Comparison of ENCODE assay signal across 8 cellular contexts in genomic region chr7:43729214-43729923, GRCh38. TPM values are rescaled to one million over a fixed set of nuclear protein-coding genes. Genes with fewer than 3 reads are reported as not detected.
A peak's percentile ranks its signal among the peaks of the same experiment; 100 is the strongest.
DNase-seq lines count a peak whose midpoint lies in the region; ATAC-seq and TF ChIP-seq lines count a peak whose summit lies in the region.

COA1 (minus strand) TSS chr7:43729523; CDS start chr7:43648614, 80,909 bp downstream.

- no peaks in the 10 kb centered on the region for H3K9me3 Mint-ChIP-seq in activated B cell treated with CpG ODN at 0.5 μM for 24 hours
- H3K9me3 Mint-ChIP-seq in immature natural killer cell, result no peaks in the 10 kb centered on the region

- peaks cover 5% of the 10 kb centered on the region for H3K36me3 Mint-ChIP-seq in activated B cell treated with CpG ODN at 0.5 μM for 24 hours (ENCODE audit: low read depth)
- H3K36me3 Mint-ChIP-seq in immature natural killer cell, result no peaks in the 10 kb centered on the region

- POLR2A ChIA-PET in activated B cell treated with CpG ODN at 0.5 μM for 24 hours (lab: Charles Lee), result interaction anchor here (0.7 to 2.3 kb wide), 14 partner anchors 29 to 1846 kb away, joined by 3 to 23 read pairs (median 4); partner anchors contain the start of genes BLVRA, MRPS24 and STK17A

- peak; percentile 75 for DNase-seq in AG09319 (ENCODE audit: extremely low read depth, low read depth)
- DNase-seq in NCI-H226, result peak; percentile 93
- DNase-seq in activated B cell treated with CpG ODN at 0.5 μM for 24 hours, result peak; percentile 75
- DNase-seq in cardiac fibroblast (ENCODE audit: low read depth in 2 of 2), result peak; percentile 94 to 95
- DNase-seq in immature natural killer cell, result peak; percentile 75 to 82 (median 79)
- peak; percentile 67 for DNase-seq in smooth muscle cell of the brain vasculature (ENCODE audit: low read depth, low spot score)

- H3K4me3 ChIP-seq in cardiac fibroblast (replicated peaks in 1 of 2; ENCODE audit: low read depth in 2 of 2, low read length in 2 of 2), result peak within 1 kb of the TSS; percentile 76 to 85

- peak within 1 kb of the TSS; percentile 95 for H3K4me3 Mint-ChIP-seq in activated B cell treated with CpG ODN at 0.5 μM for 24 hours
- H3K4me3 Mint-ChIP-seq in immature natural killer cell, result peak within 1 kb of the TSS; percentile 91 to 97 (median 93)

- intact Hi-C loops in activated B cell treated with CpG ODN at 0.5 μM for 24 hours (cut with micrococcal nuclease), result loop anchor here (1.0 to 2.0 kb wide), 6 partner anchors 29 to 797 kb away; partner anchors contain the start of genes BLVRA, MRPL32, PSMA2 and STK17A

- ATAC-seq in HG03175 (IDR thresholded peaks at IDR 0.05; ENCODE audit: unreplicated experiment) (peak; percentile 80), activated B cell treated with CpG ODN at 0.5 μM for 24 hours (ENCODE audit: low read depth) (peak; percentile 92)

- peak; percentile 93 for TF ChIP-seq POLR2A in GM18951 (IDR thresholded peaks at IDR 0.05; ENCODE audit: extremely low read depth, insufficient read depth, insufficient read length)

- H3K27ac Mint-ChIP-seq in activated B cell treated with CpG ODN at 0.5 μM for 24 hours (peak within 1 kb of the TSS; percentile 88), immature natural killer cell (peak within 1 kb of the TSS; percentile 81 to 92 (median 86))

- in situ Hi-C loops in GM18951 (cut with MboI; ENCODE audit: low sequenced_read_pairs, unreplicated experiment), result loop anchor here (25.0 kb wide), 1 partner anchor 792 kb away; the partner anchor contains the start of genes MRPL32 and PSMA2

- CTCF ChIA-PET in activated B cell treated with CpG ODN at 0.5 μM for 24 hours (lab: Charles Lee), result interaction anchor here (0.6 to 4.2 kb wide), 6 partner anchors 9 to 147 kb away, joined by 3 to 37 read pairs (median 4); partner anchors contain the start of gene STK17A

- H3K27me3 Mint-ChIP-seq in activated B cell treated with CpG ODN at 0.5 μM for 24 hours (no peaks in the 10 kb centered on the region), immature natural killer cell (ENCODE audit: low read depth in 3 of 3) (peaks cover 0 to 3% (median 1%) of the 10 kb centered on the region in 3 donors)

- TF ChIP-seq CTCF in AG09319 (IDR thresholded peaks at IDR 0.05; ENCODE audit: low read depth, low read length) (peak; percentile 19), activated B cell treated with CpG ODN at 0.5 μM for 24 hours (IDR thresholded peaks at IDR 0.05) (no peak), cardiac fibroblast (IDR thresholded peaks at IDR 0.05; ENCODE audit: low read depth, low read length) (no peak)

- H3K4me1 Mint-ChIP-seq in activated B cell treated with CpG ODN at 0.5 μM for 24 hours, result peaks cover 40% of the 10 kb centered on the region
- H3K4me1 Mint-ChIP-seq in immature natural killer cell, result peaks cover 25 to 57% of the 10 kb centered on the region in 2 donors

RNA-seq across cellular contexts. Expression of gene COA1, which starts in this region (rescaled TPM):
- total RNA-seq in activated B cell treated with CpG ODN at 0.5 μM for 24 hours, result 49.2 and 56.9 TPM in 2 replicates
- polyA plus RNA-seq in immature natural killer cell, result 10 to 100 TPM; 48.2 to 99.7 (median 77.1) TPM

Comparison
In these comparisons a context has a peak if more than half of its experiments do, and no peak if none do; other contexts are left out.
1. Peak in every context shown above with its lines: DNase-seq, ATAC-seq and H3K4me3 ChIP-seq.